Comparison of ENCODE assay signal across 1 cellular context in the genomic region with DNA sequence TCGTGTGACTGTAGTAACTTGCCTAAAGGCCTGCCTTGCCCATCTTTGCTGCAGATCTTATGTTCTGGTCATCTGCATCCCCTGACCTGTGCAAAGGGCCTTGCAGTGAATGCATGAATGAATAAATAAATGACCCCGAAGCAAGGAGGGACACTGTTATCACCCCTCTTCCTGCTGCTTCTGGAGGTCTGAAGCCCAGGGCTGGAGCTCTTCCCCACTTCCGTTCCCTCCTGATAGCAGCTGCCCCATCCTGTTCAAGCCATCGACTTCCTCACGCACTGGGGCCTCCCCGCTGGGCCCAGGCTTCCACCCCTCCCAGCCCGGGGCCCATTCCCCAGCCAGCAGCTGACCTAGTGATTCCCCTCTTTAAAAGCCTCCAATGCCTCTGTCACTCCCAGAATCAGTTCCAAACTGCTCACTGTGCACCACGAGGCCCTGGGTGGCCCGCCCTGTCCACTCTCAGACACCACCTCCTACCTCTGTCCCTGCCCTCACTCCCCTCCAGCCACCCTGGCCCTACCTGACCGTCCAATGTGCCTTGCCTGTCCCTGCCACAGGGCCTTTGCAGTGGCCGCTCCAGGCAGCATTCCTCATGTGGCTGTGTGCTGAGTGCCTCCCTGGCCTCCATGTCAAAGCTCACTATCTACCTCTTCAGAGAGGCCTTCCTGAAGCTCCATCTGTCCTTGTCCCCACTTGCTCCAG.
TF ChIP-seq lines count a peak whose summit lies in the region.

No MANE protein-coding gene starts in this region.

TF ChIP-seq in GM23338, 12 proteins besides CTCF, POLR2A, EP300 and RAD21:
- no peak for TF ChIP-seq STAT1 (IDR thresholded peaks at IDR 0.05; ENCODE audit: unreplicated experiment)
- no peak for TF ChIP-seq REST (IDR thresholded peaks at IDR 0.05; ENCODE audit: unreplicated experiment)
- TF ChIP-seq POLR2AphosphoS5 (IDR thresholded peaks at IDR 0.05; ENCODE audit: low read depth): no peak
- TF ChIP-seq, protein P1, sequence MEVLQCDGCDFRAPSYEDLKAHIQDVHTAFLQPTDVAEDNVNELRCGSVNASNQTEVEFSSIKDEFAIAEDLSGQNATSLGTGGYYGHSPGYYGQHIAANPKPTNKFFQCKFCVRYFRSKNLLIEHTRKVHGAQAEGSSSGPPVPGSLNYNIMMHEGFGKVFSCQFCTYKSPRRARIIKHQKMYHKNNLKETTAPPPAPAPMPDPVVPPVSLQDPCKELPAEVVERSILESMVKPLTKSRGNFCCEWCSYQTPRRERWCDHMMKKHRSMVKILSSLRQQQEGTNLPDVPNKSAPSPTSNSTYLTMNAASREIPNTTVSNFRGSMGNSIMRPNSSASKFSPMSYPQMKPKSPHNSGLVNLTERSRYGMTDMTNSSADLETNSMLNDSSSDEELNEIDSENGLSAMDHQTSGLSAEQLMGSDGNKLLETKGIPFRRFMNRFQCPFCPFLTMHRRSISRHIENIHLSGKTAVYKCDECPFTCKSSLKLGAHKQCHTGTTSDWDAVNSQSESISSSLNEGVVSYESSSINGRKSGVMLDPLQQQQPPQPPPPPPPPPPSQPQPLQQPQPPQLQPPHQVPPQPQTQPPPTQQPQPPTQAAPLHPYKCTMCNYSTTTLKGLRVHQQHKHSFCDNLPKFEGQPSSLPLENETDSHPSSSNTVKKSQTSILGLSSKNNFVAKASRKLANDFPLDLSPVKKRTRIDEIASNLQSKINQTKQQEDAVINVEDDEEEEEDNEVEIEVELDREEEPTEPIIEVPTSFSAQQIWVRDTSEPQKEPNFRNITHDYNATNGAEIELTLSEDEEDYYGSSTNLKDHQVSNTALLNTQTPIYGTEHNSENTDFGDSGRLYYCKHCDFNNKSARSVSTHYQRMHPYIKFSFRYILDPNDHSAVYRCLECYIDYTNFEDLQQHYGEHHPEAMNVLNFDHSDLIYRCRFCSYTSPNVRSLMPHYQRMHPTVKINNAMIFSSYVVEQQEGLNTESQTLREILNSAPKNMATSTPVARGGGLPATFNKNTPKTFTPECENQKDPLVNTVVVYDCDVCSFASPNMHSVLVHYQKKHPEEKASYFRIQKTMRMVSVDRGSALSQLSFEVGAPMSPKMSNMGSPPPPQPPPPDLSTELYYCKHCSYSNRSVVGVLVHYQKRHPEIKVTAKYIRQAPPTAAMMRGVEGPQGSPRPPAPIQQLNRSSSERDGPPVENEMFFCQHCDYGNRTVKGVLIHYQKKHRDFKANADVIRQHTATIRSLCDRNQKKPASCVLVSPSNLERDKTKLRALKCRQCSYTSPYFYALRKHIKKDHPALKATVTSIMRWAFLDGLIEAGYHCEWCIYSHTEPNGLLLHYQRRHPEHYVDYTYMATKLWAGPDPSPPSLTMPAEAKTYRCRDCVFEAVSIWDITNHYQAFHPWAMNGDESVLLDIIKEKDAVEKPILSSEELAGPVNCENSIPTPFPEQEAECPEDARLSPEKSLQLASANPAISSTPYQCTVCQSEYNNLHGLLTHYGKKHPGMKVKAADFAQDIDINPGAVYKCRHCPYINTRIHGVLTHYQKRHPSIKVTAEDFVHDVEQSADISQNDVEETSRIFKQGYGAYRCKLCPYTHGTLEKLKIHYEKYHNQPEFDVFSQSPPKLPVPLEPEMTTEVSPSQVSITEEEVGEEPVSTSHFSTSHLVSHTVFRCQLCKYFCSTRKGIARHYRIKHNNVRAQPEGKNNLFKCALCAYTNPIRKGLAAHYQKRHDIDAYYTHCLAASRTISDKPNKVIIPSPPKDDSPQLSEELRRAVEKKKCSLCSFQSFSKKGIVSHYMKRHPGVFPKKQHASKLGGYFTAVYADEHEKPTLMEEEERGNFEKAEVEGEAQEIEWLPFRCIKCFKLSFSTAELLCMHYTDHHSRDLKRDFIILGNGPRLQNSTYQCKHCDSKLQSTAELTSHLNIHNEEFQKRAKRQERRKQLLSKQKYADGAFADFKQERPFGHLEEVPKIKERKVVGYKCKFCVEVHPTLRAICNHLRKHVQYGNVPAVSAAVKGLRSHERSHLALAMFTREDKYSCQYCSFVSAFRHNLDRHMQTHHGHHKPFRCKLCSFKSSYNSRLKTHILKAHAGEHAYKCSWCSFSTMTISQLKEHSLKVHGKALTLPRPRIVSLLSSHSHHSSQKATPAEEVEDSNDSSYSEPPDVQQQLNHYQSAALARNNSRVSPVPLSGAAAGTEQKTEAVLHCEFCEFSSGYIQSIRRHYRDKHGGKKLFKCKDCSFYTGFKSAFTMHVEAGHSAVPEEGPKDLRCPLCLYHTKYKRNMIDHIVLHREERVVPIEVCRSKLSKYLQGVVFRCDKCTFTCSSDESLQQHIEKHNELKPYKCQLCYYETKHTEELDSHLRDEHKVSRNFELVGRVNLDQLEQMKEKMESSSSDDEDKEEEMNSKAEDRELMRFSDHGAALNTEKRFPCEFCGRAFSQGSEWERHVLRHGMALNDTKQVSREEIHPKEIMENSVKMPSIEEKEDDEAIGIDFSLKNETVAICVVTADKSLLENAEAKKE (CRISPR knock-in tag; IDR thresholded peaks at IDR 0.05): no peak
- no peak for TF ChIP-seq ETS1 (IDR thresholded peaks at IDR 0.05)
- TF ChIP-seq ZNF114 (CRISPR knock-in tag; IDR thresholded peaks at IDR 0.05): no peak
- TF ChIP-seq ZNF331 (CRISPR knock-in tag; IDR thresholded peaks at IDR 0.05; ENCODE audit: low read depth): no peak
- TF ChIP-seq EZH2phosphoT487 (IDR thresholded peaks at IDR 0.05; ENCODE audit: unreplicated experiment): no peak
- no peak for TF ChIP-seq JUNB (IDR thresholded peaks at IDR 0.05; ENCODE audit: unreplicated experiment)
- TF ChIP-seq EZH2 (IDR thresholded peaks at IDR 0.05; ENCODE audit: low read depth, unreplicated experiment): no peak
- TF ChIP-seq NANOG (IDR thresholded peaks at IDR 0.05; ENCODE audit: borderline replicate concordance): no peak
- no peak for TF ChIP-seq CREB1 (CRISPR knock-in tag; IDR thresholded peaks at IDR 0.05; ENCODE audit: low read depth)
